ENCODE assay signal across 1 cellular context in the genomic region with DNA sequence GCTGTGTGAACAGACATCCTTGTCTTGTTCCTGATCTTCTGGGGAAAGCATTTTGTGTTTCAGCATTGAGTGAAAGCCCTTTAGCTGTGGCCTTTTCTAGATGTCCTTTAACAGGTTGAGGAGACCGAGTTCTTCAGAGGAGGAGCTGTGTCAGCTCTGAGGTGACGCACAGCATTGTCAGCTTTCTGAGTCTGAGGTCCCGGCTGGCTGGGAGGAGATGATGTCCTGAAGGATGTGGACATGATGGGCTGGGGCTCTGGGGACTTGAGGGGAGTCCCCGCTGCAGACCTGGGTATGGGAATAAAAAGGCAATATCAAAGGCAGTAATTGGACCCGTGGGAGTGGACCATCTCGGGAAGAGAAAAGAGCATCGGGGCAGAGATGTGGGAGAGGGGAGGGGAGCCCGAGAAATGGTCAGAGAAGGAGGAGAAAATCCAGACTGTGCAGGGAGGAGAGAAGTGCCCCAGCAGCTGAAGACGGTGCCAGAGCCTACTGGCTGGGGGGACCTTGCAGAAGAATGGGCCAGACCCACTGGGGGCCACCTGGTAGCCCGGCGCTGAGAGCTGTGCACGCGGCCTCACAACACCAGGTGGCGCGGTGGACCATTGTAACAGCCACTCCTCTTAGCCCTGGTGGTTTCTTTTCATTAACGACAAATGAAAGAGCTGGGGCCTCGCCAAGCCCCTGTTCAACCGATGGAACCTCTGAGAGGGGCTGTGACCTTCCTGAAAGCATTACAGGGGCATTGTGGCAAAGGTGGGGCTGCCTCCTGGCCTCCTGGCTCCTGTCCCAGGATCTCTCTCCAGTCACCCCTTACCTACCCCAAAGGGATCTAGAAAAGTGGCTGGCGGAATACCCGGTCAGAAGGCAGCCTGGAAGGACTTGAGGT.
TF ChIP-seq lines count a peak whose summit lies in the region.

No MANE protein-coding gene starts in this region.

TF ChIP-seq in HepG2, 621 proteins besides CTCF, POLR2A, EP300 and RAD21 (continued from another document and continues in another):
- TF ChIP-seq, protein P1, sequence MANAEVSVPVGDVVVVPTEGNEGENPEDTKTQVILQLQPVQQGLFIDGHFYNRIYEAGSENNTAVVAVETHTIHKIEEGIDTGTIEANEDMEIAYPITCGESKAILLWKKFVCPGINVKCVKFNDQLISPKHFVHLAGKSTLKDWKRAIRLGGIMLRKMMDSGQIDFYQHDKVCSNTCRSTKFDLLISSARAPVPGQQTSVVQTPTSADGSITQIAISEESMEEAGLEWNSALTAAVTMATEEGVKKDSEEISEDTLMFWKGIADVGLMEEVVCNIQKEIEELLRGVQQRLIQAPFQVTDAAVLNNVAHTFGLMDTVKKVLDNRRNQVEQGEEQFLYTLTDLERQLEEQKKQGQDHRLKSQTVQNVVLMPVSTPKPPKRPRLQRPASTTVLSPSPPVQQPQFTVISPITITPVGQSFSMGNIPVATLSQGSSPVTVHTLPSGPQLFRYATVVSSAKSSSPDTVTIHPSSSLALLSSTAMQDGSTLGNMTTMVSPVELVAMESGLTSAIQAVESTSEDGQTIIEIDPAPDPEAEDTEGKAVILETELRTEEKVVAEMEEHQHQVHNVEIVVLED (CRISPR knock-in tag; IDR thresholded peaks at IDR 0.05; ENCODE audit: borderline replicate concordance), result no peak
- no peak for TF ChIP-seq USF2 (IDR thresholded peaks at IDR 0.05; ENCODE audit: low read depth, low read length)
- no peak for TF ChIP-seq USF2 (CRISPR knock-in tag; IDR thresholded peaks at IDR 0.05; ENCODE audit: borderline replicate concordance)
- no peak for TF ChIP-seq AGO2 (optimal IDR thresholded peaks at IDR 0.05; ENCODE audit: low read depth, low read length)
- TF ChIP-seq ZNF318 (CRISPR knock-in tag; IDR thresholded peaks at IDR 0.05), result no peak
- no peak for TF ChIP-seq ZSCAN21 (CRISPR knock-in tag; IDR thresholded peaks at IDR 0.05; ENCODE audit: borderline replicate concordance)
- no peak for TF ChIP-seq ZBTB3 (CRISPR knock-in tag; IDR thresholded peaks at IDR 0.05; ENCODE audit: borderline replicate concordance, low read depth)
- no peak for TF ChIP-seq ZNF674 (CRISPR knock-in tag; IDR thresholded peaks at IDR 0.05; ENCODE audit: low read depth)
- TF ChIP-seq ZNF101 (CRISPR knock-in tag; IDR thresholded peaks at IDR 0.05; ENCODE audit: borderline replicate concordance, low read depth), result no peak
- no peak for TF ChIP-seq ZFP91 (CRISPR knock-in tag; IDR thresholded peaks at IDR 0.05; ENCODE audit: borderline replicate concordance)
- no peak for TF ChIP-seq ZNF234 (CRISPR knock-in tag; conservative IDR thresholded peaks at IDR 0.05)
- no peak for TF ChIP-seq ELK4 (CRISPR knock-in tag; IDR thresholded peaks at IDR 0.05; ENCODE audit: borderline replicate concordance)
- TF ChIP-seq MTF2 (CRISPR knock-in tag; IDR thresholded peaks at IDR 0.05; ENCODE audit: borderline replicate concordance), result no peak
- TF ChIP-seq HCFC1 (IDR thresholded peaks at IDR 0.05; ENCODE audit: low read depth, low read length), result no peak
- TF ChIP-seq FOXO1 (CRISPR knock-in tag; IDR thresholded peaks at IDR 0.05), result no peak
- TF ChIP-seq CERS6 (CRISPR knock-in tag; IDR thresholded peaks at IDR 0.05), result no peak
- TF ChIP-seq ZNF235 (CRISPR knock-in tag; IDR thresholded peaks at IDR 0.05; ENCODE audit: borderline replicate concordance), result no peak
- no peak for TF ChIP-seq SOX6 (IDR thresholded peaks at IDR 0.05)
- peak; percentile 35; the same call in 1 of the 2 replicates for TF ChIP-seq SOX6 (CRISPR knock-in tag; IDR thresholded peaks at IDR 0.05)
- no peak for TF ChIP-seq PTBP1 (IDR thresholded peaks at IDR 0.05; ENCODE audit: low read depth, low read length, poor library complexity, severe bottlenecking)
- TF ChIP-seq ZNF615 (CRISPR knock-in tag; IDR thresholded peaks at IDR 0.05; ENCODE audit: borderline replicate concordance), result no peak
- TF ChIP-seq ZNF30 (CRISPR knock-in tag; IDR thresholded peaks at IDR 0.05), result no peak
- TF ChIP-seq ZBTB46 (CRISPR knock-in tag; IDR thresholded peaks at IDR 0.05; ENCODE audit: borderline replicate concordance), result no peak
- peak; percentile 32; the same call in 1 of the 2 replicates for TF ChIP-seq GATAD2A (CRISPR knock-in tag; IDR thresholded peaks at IDR 0.05)
- TF ChIP-seq ZFP90 (CRISPR knock-in tag; IDR thresholded peaks at IDR 0.05; ENCODE audit: borderline replicate concordance), result no peak
- no peak for TF ChIP-seq PRMT3 (CRISPR knock-in tag; IDR thresholded peaks at IDR 0.05; ENCODE audit: borderline replicate concordance, low read depth)
- TF ChIP-seq ZNF746 (CRISPR knock-in tag; IDR thresholded peaks at IDR 0.05), result no peak
- TF ChIP-seq DBP (CRISPR knock-in tag; IDR thresholded peaks at IDR 0.05; ENCODE audit: not compliant biosample characterization), result no peak
- TF ChIP-seq ETV5 (CRISPR knock-in tag; IDR thresholded peaks at IDR 0.05; ENCODE audit: borderline replicate concordance), result no peak
- TF ChIP-seq ZNF639 (CRISPR knock-in tag; conservative IDR thresholded peaks at IDR 0.05), result 0 out of 2 replicates have a peak, but pooled peaks have one; percentile 24
- no peak for TF ChIP-seq CEBPB (IDR thresholded peaks at IDR 0.05; ENCODE audit: borderline replicate concordance, low read depth, low read length)
- TF ChIP-seq FLYWCH1 (CRISPR knock-in tag; IDR thresholded peaks at IDR 0.05), result no peak
- TF ChIP-seq ZNF17 (CRISPR knock-in tag; IDR thresholded peaks at IDR 0.05), result no peak
- TF ChIP-seq ATF7 (IDR thresholded peaks at IDR 0.05), result no peak
- 0 out of 2 replicates have a peak, but pooled peaks have one; percentile 24 for TF ChIP-seq ATF7 (CRISPR knock-in tag; IDR thresholded peaks at IDR 0.05)
